Comparison of ENCODE assay signal across 8 cellular contexts in the genomic region with DNA sequence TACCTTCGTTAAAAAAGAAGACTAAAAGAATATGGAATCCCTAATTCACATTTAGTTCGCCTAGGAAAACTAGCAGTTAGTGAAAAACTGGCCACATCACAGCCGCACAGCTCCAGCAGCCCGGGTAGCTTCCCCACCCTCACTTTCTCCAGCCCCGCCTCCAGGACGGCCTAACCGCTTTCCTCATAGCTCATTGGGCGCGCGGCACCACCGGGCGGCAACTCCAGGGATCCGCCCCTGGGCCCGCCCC. TPM values are rescaled to one million over a fixed set of nuclear protein-coding genes. Genes with fewer than 3 reads are reported as not detected.
DNase-seq lines count a peak whose midpoint lies in the region; ATAC-seq, FAIRE-seq and TF ChIP-seq lines count a peak whose summit lies in the region.

No MANE protein-coding gene starts in this region.

- TF ChIP-seq CTCF in WERI-Rb-1 (IDR thresholded peaks at IDR 0.05; ENCODE audit: low read depth, low read length) = no peak

- H3K9me3 ChIP-seq in WERI-Rb-1 (ENCODE audit: severe bottlenecking) (peaks cover 3% of the 10 kb centered on the region), muscle layer of colon (ENCODE audit: low read length) (no peaks in the 10 kb centered on the region)

- H3K27me3 ChIP-seq in WERI-Rb-1 (ENCODE audit: insufficient read depth, low read depth, severe bottlenecking) (no peaks in the 10 kb centered on the region), muscle layer of colon (ENCODE audit: control insufficient read depth in 1 of 2, insufficient read depth in 2 of 2, low read length in 2 of 2) (no peaks in the 10 kb centered on the region)

- peaks cover 12% of the 10 kb centered on the region for H3K4me1 ChIP-seq in muscle layer of colon (ENCODE audit: insufficient read depth, low read length)

- peak; percentile 94 for ATAC-seq in GM21390 (IDR thresholded peaks at IDR 0.05; ENCODE audit: unreplicated experiment)

- peak; percentile 99 for FAIRE-seq in endometrium (lab: Jason Lieb, UNC)

- peak; percentile 97 for DNase-seq in Daoy (ENCODE audit: low read depth)
- DNase-seq in HUDEP-2 (lab: John Stamatoyannopoulos, UW; ENCODE audit: unreplicated experiment in 76 of 76) = peak in 70 of 76 experiments; percentile 65 to 99 (median 97)
- no peak for DNase-seq in WERI-Rb-1
- peak in 24 of 49 donors; percentile 92 to 100 (median 99) for DNase-seq in substantia nigra (lab: John Stamatoyannopoulos, UW)
- no peak for DNase-seq in NCI-H1694 treated with DMSO at 0.1 percent for 48 hours (lab: John Stamatoyannopoulos, UW)

- peak overlapping the region; percentile 4 for H3K9ac ChIP-seq in muscle layer of colon (ENCODE audit: low read length)

- H3K4me3 ChIP-seq in WERI-Rb-1 (ENCODE audit: low read depth, low read length) (peak overlapping the region; percentile 84), muscle layer of colon (ENCODE audit: low read depth in 1 of 2, low read length in 2 of 2) (peak overlapping the region; percentile 75 to 91)

- peak overlapping the region; percentile 99 for H3K27ac ChIP-seq in WERI-Rb-1
- H3K27ac ChIP-seq in muscle layer of colon (ENCODE audit: low read depth, low read length) = peak overlapping the region; percentile 57
- H3K27ac ChIP-seq in substantia nigra (ENCODE audit: low read depth, low read length, poor library complexity, severe bottlenecking) = peak overlapping the region; percentile 99

- H3K36me3 ChIP-seq in WERI-Rb-1 (peaks cover 16% of the 10 kb centered on the region), muscle layer of colon (ENCODE audit: insufficient read depth, low read length) (no peaks in the 10 kb centered on the region)

RNA-seq across cellular contexts. Expression of gene MIB1, which starts 0.2 kb away (rescaled TPM):
- total RNA-seq in Daoy (2014; rRNA removed; shearing (Covaris generic)) = 28.4 and 32.8 TPM in 2 replicates

RNA-seq across cellular contexts. Expression of gene ABHD3, which starts 35.8 kb away (rescaled TPM):
- 9.0 and 11.1 TPM in 2 replicates for total RNA-seq in Daoy (2014; rRNA removed; shearing (Covaris generic))

Comparison
In these comparisons a context has a peak if more than half of its experiments do, and no peak if none do; other contexts are left out.
1. DNase-seq: peak in Daoy (single experiment) and HUDEP-2 (70 of 76); none in WERI-Rb-1 (single experiment) and NCI-H1694 treated with DMSO at 0.1 percent for 48 hours (single experiment).
2. Peak in every context shown above with its lines, with median percentiles within 50 percentile points of each other: H3K27ac ChIP-seq.